ENCODE assay signal across 35 cellular contexts in the genomic region with DNA sequence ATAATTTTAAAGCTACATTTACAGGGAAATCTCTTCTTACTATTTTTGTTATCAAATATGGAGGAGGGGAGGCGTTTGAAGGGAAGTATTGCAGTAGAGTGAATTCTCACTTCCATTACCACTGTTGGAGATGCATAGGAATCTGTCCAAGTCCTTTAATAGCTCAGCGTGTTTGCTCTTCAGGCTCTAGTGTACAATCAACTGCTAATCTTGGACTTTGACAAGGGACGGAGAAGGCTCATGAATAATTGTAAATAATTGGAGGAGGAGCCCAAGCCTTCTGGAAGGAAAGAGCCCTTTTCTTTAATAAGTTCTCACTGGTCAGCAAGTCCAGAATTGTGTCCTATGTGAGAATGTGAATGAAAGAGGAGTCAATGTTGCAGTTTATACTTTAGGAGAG. TPM values are rescaled to one million over a fixed set of nuclear protein-coding genes. Genes with fewer than 3 reads are reported as not detected.
"Had no signal": no experiment of that assay in that cellular context is flagged by ENCODE, and none has a peak within 500 bp of the region (broad histone marks: within the 10 kb centered on the region; RNA-seq: fewer than 3 reads in every experiment).

No MANE protein-coding gene starts in this region.

- H3K4me3 ChIP-seq: cardiac muscle cell, MG63, PC-9, SK-N-MC had no signal

- H3K36me3 Mint-ChIP-seq: activated CD4-positive, alpha-beta memory T cell treated with anti-CD3 and anti-CD28 coated beads for 36 hours; activated naive CD8-positive, alpha-beta T cell treated with anti-CD3 and anti-CD28 coated beads for 36 hours had no signal

- H3K4me1 Mint-ChIP-seq: activated CD4-positive, alpha-beta T cell treated with anti-CD3 and anti-CD28 coated beads for 36 hours; activated naive CD8-positive, alpha-beta T cell treated with anti-CD3 and anti-CD28 coated beads for 36 hours; central memory CD8-positive, alpha-beta T cell had no signal

- H3K27ac Mint-ChIP-seq: activated CD4-positive, alpha-beta memory T cell treated with anti-CD3 and anti-CD28 coated beads for 36 hours; activated CD4-positive, alpha-beta T cell treated with anti-CD3 and anti-CD28 coated beads for 36 hours; activated naive CD4-positive, alpha-beta T cell treated with anti-CD3 and anti-CD28 coated beads for 36 hours; activated naive CD8-positive, alpha-beta T cell treated with anti-CD3 and anti-CD28 coated beads for 36 hours; activated T-helper 1 cell treated with anti-CD3 and anti-CD28 coated beads, Interleukin-12 subunit alpha, Interleukin-12 subunit beta, Interleukin-2, Interleukin-4 antibody, amounts not matched to agents 30 ng/mL and 10 ng/mL and 1 ng/mL, durations not matched to agents 14 hours and 24 hours and 36 hours had no signal

- H3K4me2 ChIP-seq: PC-9 had no signal

- H2AFZ ChIP-seq: PC-9 had no signal

- H3K27me3 ChIP-seq: cardiac muscle cell, MG63 had no signal

- DNase-seq: activated CD4-positive, alpha-beta memory T cell treated with anti-CD3 and anti-CD28 coated beads for 36 hours; activated CD4-positive, alpha-beta T cell treated with anti-CD3 and anti-CD28 coated beads for 36 hours; activated CD4-positive, alpha-beta T cell treated with anti-CD3 and anti-CD28 coated beads, Interleukin-2, amount 50 U/mL, for 1 hour; activated CD8-positive, alpha-beta memory T cell treated with anti-CD3 and anti-CD28 coated beads, Interleukin-2, amount 50 U/mL, for 4 hours; activated gamma-delta T cell treated with Interleukin-2 at 50 U/mL for 16 hours; activated naive CD4-positive, alpha-beta T cell treated with anti-CD3 and anti-CD28 coated beads for 36 hours; activated naive CD8-positive, alpha-beta T cell treated with anti-CD3 and anti-CD28 coated beads for 36 hours; activated T-cell treated with anti-CD3 and anti-CD28 coated beads for 4 hours; activated T-cell treated with anti-CD3 and anti-CD28 coated beads, Interleukin-2, amount 50 U/mL, for 4 hours; amniotic stem cell; aorta; brain microvascular endothelial cell; Karpas-422; MG63; NCI-H1048; NCI-H1105 treated with DMSO at 0.1 percent for 48 hours; NCI-H1436; NCI-H1694; NCI-H1930; NCI-H345; NCI-H524 treated with DMSO at 0.1 percent for 48 hours; PC-9; SIG-M5; T1000 had no signal

- H3K27ac ChIP-seq: brain microvascular endothelial cell, cardiac muscle cell, PC-9, RWPE1, SK-N-MC had no signal

- H3K9me3 ChIP-seq: MG63 had no signal

- H3K36me3 ChIP-seq: brain microvascular endothelial cell, cardiac muscle cell, MG63 had no signal

- FAIRE-seq: RCC 7860 had no signal

- H3K9me3 Mint-ChIP-seq: activated CD4-positive, alpha-beta memory T cell treated with anti-CD3 and anti-CD28 coated beads for 36 hours; activated naive CD4-positive, alpha-beta T cell treated with anti-CD3 and anti-CD28 coated beads for 36 hours; activated naive CD8-positive, alpha-beta T cell treated with anti-CD3 and anti-CD28 coated beads for 36 hours; activated T-cell treated with anti-CD3 and anti-CD28 coated beads, Interleukin-2, amount 50 U/mL, for 4 hours; activated T-helper 1 cell treated with anti-CD3 and anti-CD28 coated beads, Interleukin-12 subunit alpha, Interleukin-12 subunit beta, Interleukin-2, Interleukin-4 antibody, amounts not matched to agents 30 ng/mL and 10 ng/mL and 1 ng/mL, durations not matched to agents 14 hours and 24 hours and 36 hours; central memory CD8-positive, alpha-beta T cell had no signal

- H3K4me3 Mint-ChIP-seq: activated CD4-positive, alpha-beta memory T cell treated with anti-CD3 and anti-CD28 coated beads for 36 hours; activated CD4-positive, alpha-beta T cell treated with anti-CD3 and anti-CD28 coated beads for 36 hours; activated naive CD4-positive, alpha-beta T cell treated with anti-CD3 and anti-CD28 coated beads for 36 hours; activated naive CD8-positive, alpha-beta T cell treated with anti-CD3 and anti-CD28 coated beads for 36 hours; activated T-helper 1 cell treated with anti-CD3 and anti-CD28 coated beads, Interleukin-12 subunit alpha, Interleukin-12 subunit beta, Interleukin-2, Interleukin-4 antibody, amounts not matched to agents 30 ng/mL and 10 ng/mL and 1 ng/mL, durations not matched to agents 14 hours and 24 hours and 36 hours; central memory CD8-positive, alpha-beta T cell had no signal

- ATAC-seq: activated CD4-positive, alpha-beta T cell treated with anti-CD3 and anti-CD28 coated beads for 36 hours; activated T-cell treated with anti-CD3 and anti-CD28 coated beads, Interleukin-2, amount 50 U/mL, for 4 hours; Right ventricle myocardium inferior had no signal

RNA-seq across cellular contexts. Expression of a gene that starts 16.2 kb away (rescaled TPM):
- total RNA-seq: activated CD4-positive, alpha-beta memory T cell treated with anti-CD3 and anti-CD28 coated beads for 36 hours; activated CD4-positive, alpha-beta T cell treated with anti-CD3 and anti-CD28 coated beads for 36 hours; activated naive CD4-positive, alpha-beta T cell treated with anti-CD3 and anti-CD28 coated beads for 36 hours; activated naive CD8-positive, alpha-beta T cell treated with anti-CD3 and anti-CD28 coated beads for 36 hours; activated T-cell treated with anti-CD3 and anti-CD28 coated beads, Interleukin-2, amount 50 U/mL, for 4 hours; activated T-helper 1 cell treated with anti-CD3 and anti-CD28 coated beads, Interleukin-12 subunit alpha, Interleukin-12 subunit beta, Interleukin-2, Interleukin-4 antibody, amounts not matched to agents 30 ng/mL and 10 ng/mL and 1 ng/mL, durations not matched to agents 14 hours and 24 hours and 36 hours; aorta; cardiac muscle cell; chondrocyte; NCI-H460; PC-9; Right ventricle myocardium inferior; T-helper 1 cell treated with Interleukin-12 subunit alpha and Interleukin-12 subunit beta and Interleukin-4 antibody, amounts not matched to agents 30 ng/mL and 1 ng/mL, for 36 hours; T-helper 2 cell treated with Interferon-gamma antibody and Interleukin-4, amounts not matched to agents 100 ng/mL and 5 ng/mL, for 36 hours had no signal
- polyA plus RNA-seq: aorta, cardiac muscle cell had no signal

RNA-seq across cellular contexts. Expression of a gene that starts 19.0 kb away (rescaled TPM):
- total RNA-seq: activated CD4-positive, alpha-beta memory T cell treated with anti-CD3 and anti-CD28 coated beads for 36 hours; activated CD4-positive, alpha-beta T cell treated with anti-CD3 and anti-CD28 coated beads for 36 hours; activated naive CD4-positive, alpha-beta T cell treated with anti-CD3 and anti-CD28 coated beads for 36 hours; activated naive CD8-positive, alpha-beta T cell treated with anti-CD3 and anti-CD28 coated beads for 36 hours; activated T-cell treated with anti-CD3 and anti-CD28 coated beads, Interleukin-2, amount 50 U/mL, for 4 hours; activated T-helper 1 cell treated with anti-CD3 and anti-CD28 coated beads, Interleukin-12 subunit alpha, Interleukin-12 subunit beta, Interleukin-2, Interleukin-4 antibody, amounts not matched to agents 30 ng/mL and 10 ng/mL and 1 ng/mL, durations not matched to agents 14 hours and 24 hours and 36 hours; aorta; cardiac muscle cell; chondrocyte; NCI-H460; PC-9; Right ventricle myocardium inferior; T-helper 1 cell treated with Interleukin-12 subunit alpha and Interleukin-12 subunit beta and Interleukin-4 antibody, amounts not matched to agents 30 ng/mL and 1 ng/mL, for 36 hours; T-helper 2 cell treated with Interferon-gamma antibody and Interleukin-4, amounts not matched to agents 100 ng/mL and 5 ng/mL, for 36 hours had no signal
- polyA plus RNA-seq: aorta, cardiac muscle cell had no signal

RNA-seq across cellular contexts. Expression of a gene that starts 51.7 kb away (rescaled TPM):
- total RNA-seq: cardiac muscle cell, chondrocyte, PC-9 had no signal
- polyA plus RNA-seq: cardiac muscle cell had no signal
